Comparison of ENCODE assay signal across 19 cellular contexts in genomic region chr5:52148679-52149078, GRCh38.
"Had no signal": no experiment of that assay in that cellular context is flagged by ENCODE, and none has a peak within 500 bp of the region (broad histone marks: within the 10 kb centered on the region; RNA-seq: fewer than 3 reads in every experiment).

No MANE protein-coding gene starts in this region.

- DNase-seq: activated CD4-positive, alpha-beta T cell treated with anti-CD3 and anti-CD28 coated beads for 4 hours; activated CD4-positive, alpha-beta T cell treated with anti-CD3 and anti-CD28 coated beads, Interleukin-2, amount 50 U/mL, for 48 hours; activated CD4-positive, CD25-positive, alpha-beta regulatory T cell; activated CD8-positive, alpha-beta memory T cell treated with anti-CD3 and anti-CD28 coated beads, Interleukin-2, amount 50 U/mL, for 48 hours; activated naive CD4-positive, alpha-beta T cell treated with Interleukin-2 at 50 U/mL for 16 hours; activated naive CD8-positive, alpha-beta T cell treated with anti-CD3 and anti-CD28 coated beads for 36 hours; activated T-cell treated with anti-CD3 and anti-CD28 coated beads, Interleukin-2, amount 50 U/mL, for 4 hours; central memory CD4-positive, alpha-beta T cell; effector memory CD4-positive, alpha-beta T cell; foreskin keratinocyte; kidney glomerular epithelial cell; left lung; naive thymus-derived CD4-positive, alpha-beta T cell; retina; stimulated activated CD4-positive, alpha-beta T cell treated with anti-CD3 and anti-CD28 coated beads, Interleukin-4, amount 100 ng/mL, for 1 hour; stimulated activated naive CD4-positive, alpha-beta T cell; T1000; testis had no signal

- FAIRE-seq: astrocyte had no signal
